In genomic region chr16:31246296-31246695, GRCh38 we compare ENCODE assay signal across 36 cellular contexts. TPM values are rescaled to one million over a fixed set of nuclear protein-coding genes. Genes with fewer than 3 reads are reported as not detected.
"Had no signal": no experiment of that assay in that cellular context is flagged by ENCODE, and none has a peak within 500 bp of the region (broad histone marks: within the 10 kb centered on the region; RNA-seq: fewer than 3 reads in every experiment).

No MANE protein-coding gene starts in this region.

- H3K9me3 ChIP-seq: left lung, lower lobe of right lung, pancreas, prostate gland, sigmoid colon, spleen, tibial nerve, uterus had no signal

- H3K27ac ChIP-seq: left lung, lower lobe of right lung, pancreas, prostate gland, sigmoid colon, spleen, tibial nerve, uterus had no signal

- H3K9me3 Mint-ChIP-seq: immature natural killer cell; naive thymus-derived CD8-positive, alpha-beta T cell; nephron; neural crest cell; stimulated activated memory B cell treated with anti-CD40 and anti-IgM and Interleukin-4, amounts not matched to agents 10 μg/mL and 1 μg/mL and 100 μg/mL, for 72 hours; stimulated activated naive CD8-positive, alpha-beta T cell treated with anti-CD3 and anti-CD28 coated beads, Interleukin-15, amount 100 ng/mL, for 72 hours; type B pancreatic cell had no signal

- H3K27me3 ChIP-seq: pancreas, spleen, tibial nerve, uterus had no signal

- H3K27ac Mint-ChIP-seq: immature natural killer cell; nephron; stimulated activated memory B cell treated with anti-CD40 and anti-IgM and Interleukin-4, amounts not matched to agents 10 μg/mL and 1 μg/mL and 100 μg/mL, for 72 hours; stimulated activated naive CD8-positive, alpha-beta T cell treated with anti-CD3 and anti-CD28 coated beads, Interleukin-15, amount 100 ng/mL, for 72 hours; type B pancreatic cell had no signal

- H3K36me3 ChIP-seq: left lung, lower lobe of right lung, pancreas, prostate gland, sigmoid colon, spleen, tibial nerve, uterus had no signal

- H3K4me1 ChIP-seq: lower lobe of right lung, pancreas, prostate gland, sigmoid colon, tibial nerve, uterus had no signal

- H3K4me1 Mint-ChIP-seq: nephron had no signal

- H3K27me3 Mint-ChIP-seq: naive thymus-derived CD8-positive, alpha-beta T cell; stimulated activated memory B cell treated with anti-CD40 and anti-IgM and Interleukin-4, amounts not matched to agents 10 μg/mL and 1 μg/mL and 100 μg/mL, for 72 hours; stimulated activated naive CD8-positive, alpha-beta T cell treated with anti-CD3 and anti-CD28 coated beads, Interleukin-15, amount 100 ng/mL, for 72 hours had no signal

- H3K4me3 ChIP-seq: left lung, lower lobe of right lung, pancreas, prostate gland, sigmoid colon, spleen, tibial nerve, uterus had no signal

- H3K36me3 Mint-ChIP-seq: immature natural killer cell; naive thymus-derived CD8-positive, alpha-beta T cell; stimulated activated memory B cell treated with anti-CD40 and anti-IgM and Interleukin-4, amounts not matched to agents 10 μg/mL and 1 μg/mL and 100 μg/mL, for 72 hours; type B pancreatic cell had no signal

- FAIRE-seq: islet of Langerhans, kidney, pancreas, small intestine had no signal

- DNase-seq: hippocampal formation; immature natural killer cell; kidney; left colon; left lung; lower lobe of right lung; mammary epithelial cell; mesenchymal stem cell; naive thymus-derived CD8-positive, alpha-beta T cell; nucleus accumbens; pancreas; posterior cingulate gyrus; retina; right cardiac atrium; sigmoid colon; small intestine; spleen; stimulated activated CD4-positive, alpha-beta T cell treated with anti-CD3 and anti-CD28 coated beads, Interleukin-1b, Interleukin-23, amount 100 ng/mL, for 48 hours; stimulated activated CD4-positive, alpha-beta T cell treated with anti-CD3 and anti-CD28 coated beads, Interleukin-2, amount 100 ng/mL, for 48 hours; stimulated activated CD4-positive, alpha-beta T cell treated with anti-CD3 and anti-CD28 coated beads, Interleukin-4, amount 100 ng/mL, for 4 hours; stimulated activated CD8-positive, alpha-beta memory T cell treated with anti-CD3 and anti-CD28 coated beads, Interleukin-4, amount 100 ng/mL, for 48 hours; stimulated activated naive CD4-positive, alpha-beta T cell treated with Interleukin-2 at 50 U/mL for 16 hours; stimulated activated naive CD8-positive, alpha-beta T cell treated with anti-CD3 and anti-CD28 coated beads, Interleukin-15, amount 100 ng/mL, for 72 hours; substantia nigra; uterus had no signal

- H3K4me3 Mint-ChIP-seq: immature natural killer cell; naive thymus-derived CD8-positive, alpha-beta T cell; nephron; neural crest cell; stimulated activated memory B cell treated with anti-CD40 and anti-IgM and Interleukin-4, amounts not matched to agents 10 μg/mL and 1 μg/mL and 100 μg/mL, for 72 hours; stimulated activated naive CD8-positive, alpha-beta T cell treated with anti-CD3 and anti-CD28 coated beads, Interleukin-15, amount 100 ng/mL, for 72 hours; type B pancreatic cell had no signal

- ATAC-seq: left colon; left lung; lower lobe of right lung; naive thymus-derived CD8-positive, alpha-beta T cell; pancreas; right cardiac atrium; stimulated activated memory B cell treated with anti-CD40 and anti-IgM and Interleukin-4, amounts not matched to agents 10 μg/mL and 1 μg/mL and 100 μg/mL, for 72 hours; stimulated activated naive CD8-positive, alpha-beta T cell treated with anti-CD3 and anti-CD28 coated beads, Interleukin-15, amount 100 ng/mL, for 72 hours had no signal

RNA-seq across cellular contexts. Expression of gene ITGAM, which starts 13.5 kb away (rescaled TPM):
- total RNA-seq: neural crest cell had no signal

RNA-seq across cellular contexts. Expression of gene PYDC1, which starts 29.4 kb away (rescaled TPM):
- total RNA-seq: kidney; left colon; left lung; liver; lower lobe of right lung; mammary epithelial cell; mucosa of gallbladder; naive thymus-derived CD8-positive, alpha-beta T cell; neural crest cell; osteoblast; pancreas; prostate gland; right cardiac atrium; sigmoid colon; spleen; ureter; uterus had no signal
- polyA plus RNA-seq: immature natural killer cell; liver; mammary epithelial cell; naive thymus-derived CD8-positive, alpha-beta T cell; pancreas; small intestine had no signal

RNA-seq across cellular contexts. Expression of gene TRIM72, which starts 32.4 kb away (rescaled TPM):
- total RNA-seq: left colon; mammary epithelial cell; naive thymus-derived CD8-positive, alpha-beta T cell; osteoblast; ureter had no signal
- polyA plus RNA-seq: immature natural killer cell; mammary epithelial cell; naive thymus-derived CD8-positive, alpha-beta T cell had no signal
